Comparison of ENCODE assay signal across 1 cellular context in the genomic region with DNA sequence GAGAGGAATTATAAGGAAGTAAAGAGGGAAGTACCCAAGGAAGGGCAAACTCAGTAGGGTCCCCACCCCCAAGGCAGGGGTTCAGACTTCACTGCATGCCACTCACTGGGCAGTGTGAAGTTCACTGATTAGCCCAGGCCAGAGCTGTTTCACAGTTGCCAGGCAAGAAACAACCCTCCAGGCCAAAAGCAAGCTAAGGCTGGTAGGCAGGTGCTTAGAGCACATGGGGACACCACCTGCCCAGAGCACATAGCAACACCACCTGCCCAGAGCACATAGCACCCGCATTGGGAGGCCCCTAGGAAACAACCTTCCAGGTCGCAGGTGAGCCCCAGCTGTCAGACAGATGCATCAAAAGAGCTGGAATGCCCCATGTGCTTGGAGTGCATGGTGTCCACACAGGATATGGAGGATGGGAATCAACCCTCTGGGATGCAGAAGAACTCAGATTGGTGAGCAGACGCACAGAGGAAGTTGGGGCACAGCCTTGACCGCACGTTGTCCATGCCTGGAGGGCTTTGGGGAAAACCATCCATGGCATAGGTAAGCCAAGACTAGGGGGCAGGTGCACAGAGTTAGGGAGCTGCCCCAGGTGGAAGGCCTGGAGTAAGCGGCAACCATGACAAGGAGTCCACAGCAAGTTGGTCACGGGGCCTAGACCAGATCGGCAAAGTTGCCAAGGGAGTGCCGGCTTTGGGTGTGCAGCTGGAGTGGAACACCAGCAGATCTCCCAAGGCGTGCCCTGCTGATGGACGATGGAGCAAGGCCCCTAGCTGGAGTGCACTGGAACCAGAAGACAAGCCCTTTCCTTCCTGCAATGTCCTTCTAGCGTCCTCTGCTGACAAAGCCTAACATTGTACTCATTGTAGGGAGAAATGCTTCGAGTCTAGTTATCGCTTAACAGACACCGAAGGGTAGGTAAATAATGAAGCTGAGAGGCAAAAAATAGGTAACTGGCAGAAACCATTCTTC.
TF ChIP-seq lines count a peak whose summit lies in the region.

No MANE protein-coding gene starts in this region.

TF ChIP-seq in SK-N-SH treated with all-trans-retinoic acid at 6 μM for 48 hours, 23 proteins besides CTCF, POLR2A, EP300 and RAD21:
- TF ChIP-seq, protein P1, sequence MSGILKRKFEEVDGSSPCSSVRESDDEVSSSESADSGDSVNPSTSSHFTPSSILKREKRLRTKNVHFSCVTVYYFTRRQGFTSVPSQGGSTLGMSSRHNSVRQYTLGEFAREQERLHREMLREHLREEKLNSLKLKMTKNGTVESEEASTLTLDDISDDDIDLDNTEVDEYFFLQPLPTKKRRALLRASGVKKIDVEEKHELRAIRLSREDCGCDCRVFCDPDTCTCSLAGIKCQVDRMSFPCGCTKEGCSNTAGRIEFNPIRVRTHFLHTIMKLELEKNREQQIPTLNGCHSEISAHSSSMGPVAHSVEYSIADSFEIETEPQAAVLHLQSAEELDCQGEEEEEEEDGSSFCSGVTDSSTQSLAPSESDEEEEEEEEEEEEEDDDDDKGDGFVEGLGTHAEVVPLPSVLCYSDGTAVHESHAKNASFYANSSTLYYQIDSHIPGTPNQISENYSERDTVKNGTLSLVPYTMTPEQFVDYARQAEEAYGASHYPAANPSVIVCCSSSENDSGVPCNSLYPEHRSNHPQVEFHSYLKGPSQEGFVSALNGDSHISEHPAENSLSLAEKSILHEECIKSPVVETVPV (CRISPR knock-in tag; IDR thresholded peaks at IDR 0.05) = no peak
- TF ChIP-seq PPARA (CRISPR knock-in tag; IDR thresholded peaks at IDR 0.05; ENCODE audit: borderline replicate concordance) = no peak
- no peak for TF ChIP-seq ESRRG (CRISPR knock-in tag; IDR thresholded peaks at IDR 0.05)
- TF ChIP-seq ISL1 (CRISPR knock-in tag; IDR thresholded peaks at IDR 0.05) = no peak
- TF ChIP-seq GLIS3 (CRISPR knock-in tag; IDR thresholded peaks at IDR 0.05) = no peak
- no peak for TF ChIP-seq ARNTL (CRISPR knock-in tag; IDR thresholded peaks at IDR 0.05; ENCODE audit: borderline replicate concordance, low read depth)
- TF ChIP-seq TCF4 (CRISPR knock-in tag; IDR thresholded peaks at IDR 0.05; ENCODE audit: borderline replicate concordance) = no peak
- no peak for TF ChIP-seq TOX (CRISPR knock-in tag; IDR thresholded peaks at IDR 0.05; ENCODE audit: borderline replicate concordance)
- no peak for TF ChIP-seq SNAI2 (CRISPR knock-in tag; IDR thresholded peaks at IDR 0.05)
- no peak for TF ChIP-seq RARB (CRISPR knock-in tag; IDR thresholded peaks at IDR 0.05)
- no peak for TF ChIP-seq BACH2 (CRISPR knock-in tag; IDR thresholded peaks at IDR 0.05; ENCODE audit: borderline replicate concordance)
- no peak for TF ChIP-seq ZC3H10 (CRISPR knock-in tag; IDR thresholded peaks at IDR 0.05)
- TF ChIP-seq, protein P2, sequence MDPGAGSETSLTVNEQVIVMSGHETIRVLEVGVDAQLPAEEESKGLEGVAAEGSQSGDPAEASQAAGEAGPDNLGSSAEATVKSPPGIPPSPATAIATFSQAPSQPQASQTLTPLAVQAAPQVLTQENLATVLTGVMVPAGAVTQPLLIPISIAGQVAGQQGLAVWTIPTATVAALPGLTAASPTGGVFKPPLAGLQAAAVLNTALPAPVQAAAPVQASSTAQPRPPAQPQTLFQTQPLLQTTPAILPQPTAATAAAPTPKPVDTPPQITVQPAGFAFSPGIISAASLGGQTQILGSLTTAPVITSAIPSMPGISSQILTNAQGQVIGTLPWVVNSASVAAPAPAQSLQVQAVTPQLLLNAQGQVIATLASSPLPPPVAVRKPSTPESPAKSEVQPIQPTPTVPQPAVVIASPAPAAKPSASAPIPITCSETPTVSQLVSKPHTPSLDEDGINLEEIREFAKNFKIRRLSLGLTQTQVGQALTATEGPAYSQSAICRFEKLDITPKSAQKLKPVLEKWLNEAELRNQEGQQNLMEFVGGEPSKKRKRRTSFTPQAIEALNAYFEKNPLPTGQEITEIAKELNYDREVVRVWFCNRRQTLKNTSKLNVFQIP (CRISPR knock-in tag; IDR thresholded peaks at IDR 0.05; ENCODE audit: borderline replicate concordance, low read depth) = no peak
- TF ChIP-seq ZNF8 (CRISPR knock-in tag; IDR thresholded peaks at IDR 0.05) = no peak
- TF ChIP-seq ZFP30 (CRISPR knock-in tag; IDR thresholded peaks at IDR 0.05) = no peak
- TF ChIP-seq, protein P3, sequence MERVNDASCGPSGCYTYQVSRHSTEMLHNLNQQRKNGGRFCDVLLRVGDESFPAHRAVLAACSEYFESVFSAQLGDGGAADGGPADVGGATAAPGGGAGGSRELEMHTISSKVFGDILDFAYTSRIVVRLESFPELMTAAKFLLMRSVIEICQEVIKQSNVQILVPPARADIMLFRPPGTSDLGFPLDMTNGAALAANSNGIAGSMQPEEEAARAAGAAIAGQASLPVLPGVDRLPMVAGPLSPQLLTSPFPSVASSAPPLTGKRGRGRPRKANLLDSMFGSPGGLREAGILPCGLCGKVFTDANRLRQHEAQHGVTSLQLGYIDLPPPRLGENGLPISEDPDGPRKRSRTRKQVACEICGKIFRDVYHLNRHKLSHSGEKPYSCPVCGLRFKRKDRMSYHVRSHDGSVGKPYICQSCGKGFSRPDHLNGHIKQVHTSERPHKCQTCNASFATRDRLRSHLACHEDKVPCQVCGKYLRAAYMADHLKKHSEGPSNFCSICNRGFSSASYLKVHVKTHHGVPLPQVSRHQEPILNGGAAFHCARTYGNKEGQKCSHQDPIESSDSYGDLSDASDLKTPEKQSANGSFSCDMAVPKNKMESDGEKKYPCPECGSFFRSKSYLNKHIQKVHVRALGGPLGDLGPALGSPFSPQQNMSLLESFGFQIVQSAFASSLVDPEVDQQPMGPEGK (CRISPR knock-in tag; IDR thresholded peaks at IDR 0.05; ENCODE audit: borderline replicate concordance) = no peak
- TF ChIP-seq OSR1 (CRISPR knock-in tag; IDR thresholded peaks at IDR 0.05) = no peak
